16 cellular contexts compared by ENCODE assay signal in genomic region chr10:121754667-121755066, GRCh38.
DNase-seq lines count a peak whose midpoint lies in the region; ATAC-seq, FAIRE-seq and TF ChIP-seq lines count a peak whose summit lies in the region.
"Had no signal": no experiment of that assay in that cellular context is flagged by ENCODE, and none has a peak within 500 bp of the region (broad histone marks: within the 10 kb centered on the region; RNA-seq: fewer than 3 reads in every experiment).

No MANE protein-coding gene starts in this region.

- RAD21 ChIA-PET in GM12878 (lab: Charles Lee; ENCODE audit: unreplicated experiment): no interaction called here

- no peak for TF ChIP-seq RAD21 in GM12878 (IDR thresholded peaks at IDR 0.05; ENCODE audit: insufficient read depth, low read depth, low read length)

- H3K4me2 ChIP-seq in GM12878 (ENCODE audit: control insufficient read depth, insufficient read depth): peak overlapping the region; percentile 62

- no peak for DNase-seq in activated naive CD4-positive, alpha-beta T cell treated with anti-CD3 and anti-CD28 coated beads for 36 hours
- no peak for DNase-seq in activated naive CD4-positive, alpha-beta T cell treated with anti-CD3 and anti-CD28 coated beads, Interleukin-2, amount 50 U/mL, for 16 hours
- no peak for DNase-seq in GM12878 (ENCODE audit: low read depth, low spot score)
- peak; percentile 79 for DNase-seq in renal cortical epithelial cell (ENCODE audit: low read depth)
- no peak for DNase-seq in activated CD8-positive, alpha-beta memory T cell treated with anti-CD3 and anti-CD28 coated beads, Interleukin-2, amount 50 U/mL, for 4 hours
- DNase-seq in NCI-H526 treated with DMSO at 0.1 percent for 48 hours (lab: John Stamatoyannopoulos, UW): no peak
- DNase-seq in kidney: no peak
- DNase-seq: KBM-7, NCI-H187 treated with DMSO at 0.1 percent for 48 hours, NCI-H82, SHP77 treated with DMSO at 0.1 percent for 48 hours had no signal

- no peaks in the 10 kb centered on the region for H3K36me3 ChIP-seq in GM12878 (ENCODE audit: control insufficient read depth in 2 of 2, insufficient read depth in 2 of 2, low read length in 1 of 2)
- H3K36me3 ChIP-seq in kidney (ENCODE audit: control insufficient read depth in 1 of 2, insufficient read depth in 2 of 2, low read length in 2 of 2): no peaks in the 10 kb centered on the region
- H3K36me3 ChIP-seq: prostate gland had no signal

- no peak overlapping the region for H3K4me3 ChIP-seq in GM12878
- no peak overlapping the region for H3K4me3 ChIP-seq in kidney (ENCODE audit: low read length in 2 of 2)
- H3K4me3 ChIP-seq: HAP-1, prostate gland had no signal

- H3K9ac ChIP-seq in GM12878 (ENCODE audit: control insufficient read depth, insufficient read depth, low read length) (peak overlapping the region; percentile 8; the same call in 1 of the 2 replicates), kidney (ENCODE audit: low read length in 2 of 2) (no peak overlapping the region)

- H3K27me3 ChIP-seq in GM12878 (replicated peaks in 1 of 2; ENCODE audit: control insufficient read depth in 2 of 2, insufficient read depth in 2 of 2, low read length in 1 of 2): no peaks in the 10 kb centered on the region

- CTCF ChIA-PET in activated naive CD4-positive, alpha-beta T cell treated with anti-CD3 and anti-CD28 coated beads for 36 hours (lab: Charles Lee): interaction anchor here (0.6 kb wide), 1 partner anchor 147 kb away, joined by 3 read pairs; no protein-coding TSS in a partner anchor
- CTCF ChIA-PET in GM12878 (lab: Yijun Ruan, JAX): no interaction called here

- peaks cover 15% of the 10 kb centered on the region; the same call in 2 of the 3 replicates for H3K9me3 ChIP-seq in GM12878 (replicated peaks; ENCODE audit: control insufficient read depth, insufficient read depth, low read length)
- H3K9me3 ChIP-seq in kidney (ENCODE audit: control insufficient read depth in 1 of 2, low read length in 2 of 2): peaks cover 2 to 7% of the 10 kb centered on the region in 2 donors
- H3K9me3 ChIP-seq: prostate gland had no signal

- H2AFZ ChIP-seq in GM12878 (ENCODE audit: control insufficient read depth, low read depth, low read length): peak overlapping the region; percentile 24

- H4K20me1 ChIP-seq in GM12878 (ENCODE audit: control insufficient read depth, insufficient read depth): no peaks in the 10 kb centered on the region

- H3K9me3 Mint-ChIP-seq in activated naive CD4-positive, alpha-beta T cell treated with anti-CD3 and anti-CD28 coated beads for 36 hours: peaks cover 33% of the 10 kb centered on the region

- peak overlapping the region; percentile 27 for H3K27ac Mint-ChIP-seq in activated naive CD4-positive, alpha-beta T cell treated with anti-CD3 and anti-CD28 coated beads for 36 hours

- H3K27ac ChIP-seq in GM12878 (ENCODE audit: control insufficient read depth, insufficient read depth): peak overlapping the region; percentile 62
- no peak overlapping the region for H3K27ac ChIP-seq in kidney (ENCODE audit: low read depth in 2 of 2, low read length in 2 of 2)
- H3K27ac ChIP-seq: prostate gland had no signal

- ATAC-seq in HG03196 (IDR thresholded peaks at IDR 0.05; ENCODE audit: unreplicated experiment) (peak; percentile 17), GM12878 (peak; percentile 73)

- FAIRE-seq in GM12878 (lab: Jason Lieb, UNC) (no peak), kidney (lab: Jason Lieb, UNC) (no peak)

- in situ Hi-C loops in GM12878 (cut with MboI): no loop called here

- no TSS peak for BruUV-seq in GM12878 (replicated peaks; lab: Mats Ljungman, UMichigan)

- 44% methylated on average over 1 of the region's 1 CpG for WGBS in GM12878 (ENCODE audit: insufficient coverage, insufficient replicate concordance, low lambda C conversion rate, missing lambda C conversion rate)

- POLR2A ChIA-PET in GM12878 (lab: Charles Lee): interaction anchor here (1.1 kb wide), 1 partner anchor 69 kb away, joined by 3 read pairs; no protein-coding TSS in a partner anchor

- H3K27me3 Mint-ChIP-seq in activated naive CD4-positive, alpha-beta T cell treated with anti-CD3 and anti-CD28 coated beads for 36 hours (ENCODE audit: low read depth): no peaks in the 10 kb centered on the region
- H3K27me3 Mint-ChIP-seq: central memory CD8-positive, alpha-beta T cell; stimulated activated naive CD8-positive, alpha-beta T cell treated with anti-CD3 and anti-CD28 coated beads, Interleukin-15, Interleukin-2, amounts not matched to agents 100 ng/mL and 50 ng/mL, for 24 hours had no signal

- H3K4me1 Mint-ChIP-seq in activated naive CD4-positive, alpha-beta T cell treated with anti-CD3 and anti-CD28 coated beads for 36 hours (ENCODE audit: low read depth): peaks cover 19% of the 10 kb centered on the region

- H3K79me2 ChIP-seq in GM12878 (ENCODE audit: control insufficient read depth, insufficient read depth, low read length): no peaks in the 10 kb centered on the region

- H3K4me3 Mint-ChIP-seq in activated naive CD4-positive, alpha-beta T cell treated with anti-CD3 and anti-CD28 coated beads for 36 hours: no peak overlapping the region
- H3K4me3 Mint-ChIP-seq: central memory CD8-positive, alpha-beta T cell had no signal

- no peak for TF ChIP-seq POLR2A in GM12878 (IDR thresholded peaks at IDR 0.05; ENCODE audit: low read depth, low read length)

- TF ChIP-seq CTCF in GM12878 (IDR thresholded peaks at IDR 0.05 in 2 of 3, conservative IDR thresholded peaks at IDR 0.05 in 1 of 3; ENCODE audit: control insufficient read depth in 2 of 3, extremely low read depth in 1 of 3, insufficient read depth in 1 of 3, low read depth in 3 of 3, low read length in 3 of 3): no peak
- TF ChIP-seq CTCF in kidney (IDR thresholded peaks at IDR 0.05; ENCODE audit: borderline replicate concordance, extremely low read depth, insufficient read depth): no peak

- H3K4me1 ChIP-seq in GM12878 (ENCODE audit: control insufficient read depth, insufficient read depth, low read length): peaks cover 8% of the 10 kb centered on the region
- H3K4me1 ChIP-seq in kidney (ENCODE audit: control insufficient read depth in 1 of 2, insufficient read depth in 1 of 2, low read depth in 1 of 2, low read length in 2 of 2): no peaks in the 10 kb centered on the region
- H3K4me1 ChIP-seq: prostate gland had no signal

- intact Hi-C loops in activated naive CD4-positive, alpha-beta T cell treated with anti-CD3 and anti-CD28 coated beads for 36 hours (cut with micrococcal nuclease): loop anchor here (1.0 to 10.0 kb wide), 9 partner anchors 16 to 1530 kb away; partner anchors contain the start of genes ATE1, BUB3 and WDR11
- intact Hi-C loops in GM12878 (cut with micrococcal nuclease; ENCODE audit: unreplicated experiment) (loop anchor here (5.0 kb wide), 2 partner anchors 73 to 148 kb away; no protein-coding TSS in a partner anchor), kidney (cut with DNase I) (no loop called here)

- peaks cover 37% of the 10 kb centered on the region for H3K36me3 Mint-ChIP-seq in activated naive CD4-positive, alpha-beta T cell treated with anti-CD3 and anti-CD28 coated beads for 36 hours (ENCODE audit: low read depth)

- SMC1A ChIA-PET in GM12878 (lab: Charles Lee; ENCODE audit: uncharacterized antibody, unreplicated experiment): interaction anchor here (0.8 kb wide), 1 partner anchor 211 kb away, joined by 3 read pairs; no protein-coding TSS in a partner anchor

- TF ChIP-seq EP300 in GM12878 (IDR thresholded peaks at IDR 0.05; ENCODE audit: borderline replicate concordance in 1 of 2, control insufficient read depth in 1 of 2, low read depth in 2 of 2, low read length in 2 of 2): no peak

TF ChIP-seq in GM12878, 131 proteins besides CTCF, POLR2A, EP300 and RAD21 (continues in another document):
- TF ChIP-seq ZBED1 (IDR thresholded peaks at IDR 0.05; ENCODE audit: borderline replicate concordance): no peak
- no peak for TF ChIP-seq ATF2 (IDR thresholded peaks at IDR 0.05; ENCODE audit: low read length)
- no peak for TF ChIP-seq BMI1 (IDR thresholded peaks at IDR 0.05; ENCODE audit: borderline replicate concordance)
- no peak for TF ChIP-seq SUZ12 (IDR thresholded peaks at IDR 0.05; ENCODE audit: unreplicated experiment)
- TF ChIP-seq E4F1 (IDR thresholded peaks at IDR 0.05; ENCODE audit: borderline replicate concordance, partially characterized antibody): no peak
